In genomic region chr6:89409461-89410035, GRCh38 we compare ENCODE assay signal across 1 cellular context.
TF ChIP-seq lines count a peak whose summit lies in the region.

No MANE protein-coding gene starts in this region.

TF ChIP-seq in GM12878, 131 proteins besides CTCF, POLR2A, EP300 and RAD21:
- TF ChIP-seq TCF7 (IDR thresholded peaks at IDR 0.05; ENCODE audit: borderline replicate concordance), result no peak
- no peak for TF ChIP-seq TCF12 (IDR thresholded peaks at IDR 0.05; ENCODE audit: low read depth, low read length)
- TF ChIP-seq, protein P1, sequence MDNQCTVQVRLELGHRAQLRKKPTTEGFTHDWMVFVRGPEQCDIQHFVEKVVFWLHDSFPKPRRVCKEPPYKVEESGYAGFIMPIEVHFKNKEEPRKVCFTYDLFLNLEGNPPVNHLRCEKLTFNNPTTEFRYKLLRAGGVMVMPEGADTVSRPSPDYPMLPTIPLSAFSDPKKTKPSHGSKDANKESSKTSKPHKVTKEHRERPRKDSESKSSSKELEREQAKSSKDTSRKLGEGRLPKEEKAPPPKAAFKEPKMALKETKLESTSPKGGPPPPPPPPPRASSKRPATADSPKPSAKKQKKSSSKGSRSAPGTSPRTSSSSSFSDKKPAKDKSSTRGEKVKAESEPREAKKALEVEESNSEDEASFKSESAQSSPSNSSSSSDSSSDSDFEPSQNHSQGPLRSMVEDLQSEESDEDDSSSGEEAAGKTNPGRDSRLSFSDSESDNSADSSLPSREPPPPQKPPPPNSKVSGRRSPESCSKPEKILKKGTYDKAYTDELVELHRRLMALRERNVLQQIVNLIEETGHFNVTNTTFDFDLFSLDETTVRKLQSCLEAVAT (IDR thresholded peaks at IDR 0.05), result 0 out of 2 replicates have a peak, but pooled peaks have one; percentile 18
